Comparison of ENCODE assay signal across 8 cellular contexts in the genomic region with DNA sequence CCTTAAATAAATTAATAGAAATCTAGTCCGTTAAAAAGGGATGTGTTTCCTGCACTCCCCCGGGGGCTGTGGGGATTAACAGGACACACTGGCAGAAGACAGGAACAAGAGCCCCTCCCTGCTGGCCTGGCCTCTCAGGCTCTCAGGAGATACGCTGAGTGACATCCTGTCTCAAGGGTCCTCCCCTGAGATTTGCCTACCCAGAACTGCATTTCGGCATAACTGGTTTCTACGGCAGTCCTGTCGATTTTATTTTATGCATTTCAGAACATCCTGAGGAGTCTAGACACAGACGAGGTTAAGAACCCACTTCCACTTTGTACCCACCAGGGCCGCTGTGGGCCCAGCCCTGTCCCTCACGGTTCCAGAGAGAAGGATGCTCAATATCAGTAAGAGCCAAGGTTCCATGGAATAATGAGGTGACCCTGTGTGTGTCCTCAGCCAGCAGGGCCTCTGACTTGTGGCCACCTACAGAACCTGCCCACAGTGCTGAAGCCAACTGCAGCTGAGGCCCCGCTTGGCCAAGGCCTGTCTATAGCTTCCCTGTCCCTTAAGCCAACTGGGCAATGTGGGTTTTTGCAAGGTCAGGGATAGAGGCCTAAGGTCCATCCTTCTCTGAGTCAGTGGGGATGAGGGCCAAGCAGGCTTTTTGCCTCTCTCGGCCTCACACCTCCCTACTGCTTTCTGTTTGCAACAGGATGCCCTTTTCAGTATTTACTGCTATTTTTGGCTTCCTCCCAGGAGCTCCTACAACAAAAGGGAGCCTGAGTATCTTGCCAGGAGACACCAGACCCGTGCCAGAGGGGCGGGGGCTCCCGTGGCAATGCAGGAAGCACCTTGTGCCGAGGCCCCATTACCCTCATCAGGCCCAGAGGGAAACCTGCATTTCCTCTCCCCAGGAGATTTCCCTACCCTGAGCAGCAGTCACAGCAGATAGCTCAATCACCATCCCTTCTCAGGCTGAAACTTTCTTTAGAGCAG. TPM values are rescaled to one million over a fixed set of nuclear protein-coding genes. Genes with fewer than 3 reads are reported as not detected.
DNase-seq lines count a peak whose midpoint lies in the region; ATAC-seq and TF ChIP-seq lines count a peak whose summit lies in the region.

No MANE protein-coding gene starts in this region.

- peaks cover 99% of the 10 kb centered on the region for H3K36me3 Mint-ChIP-seq in activated T-cell treated with anti-CD3 and anti-CD28 coated beads, Interleukin-2, amount 50 U/mL, for 24 hours (ENCODE audit: low read depth)
- no peaks in the 10 kb centered on the region for H3K36me3 Mint-ChIP-seq in glutamatergic neuron (ENCODE audit: unreplicated experiment)

- peak overlapping the region; percentile 48 for H3K4me3 Mint-ChIP-seq in activated T-cell treated with anti-CD3 and anti-CD28 coated beads, Interleukin-2, amount 50 U/mL, for 24 hours
- peak overlapping the region; percentile 43 for H3K4me3 Mint-ChIP-seq in glutamatergic neuron (ENCODE audit: unreplicated experiment)
- H3K4me3 Mint-ChIP-seq in stimulated activated naive CD8-positive, alpha-beta T cell treated with anti-CD3 and anti-CD28 coated beads, Interleukin-15, amount 100 ng/mL, for 72 hours = peak overlapping the region; percentile 51 to 57

- no peak for TF ChIP-seq CTCF in glutamatergic neuron (IDR thresholded peaks at IDR 0.05; ENCODE audit: partially characterized antibody, unreplicated experiment)

- H3K27me3 Mint-ChIP-seq in activated T-cell treated with anti-CD3 and anti-CD28 coated beads, Interleukin-2, amount 50 U/mL, for 24 hours = no peaks in the 10 kb centered on the region
- H3K27me3 Mint-ChIP-seq in glutamatergic neuron (ENCODE audit: unreplicated experiment) = peaks cover 12% of the 10 kb centered on the region
- no peaks in the 10 kb centered on the region for H3K27me3 Mint-ChIP-seq in stimulated activated naive CD8-positive, alpha-beta T cell treated with anti-CD3 and anti-CD28 coated beads, Interleukin-15, amount 100 ng/mL, for 72 hours

- no peaks in the 10 kb centered on the region for H3K9me3 Mint-ChIP-seq in activated T-cell treated with anti-CD3 and anti-CD28 coated beads, Interleukin-2, amount 50 U/mL, for 24 hours
- H3K9me3 Mint-ChIP-seq in glutamatergic neuron (ENCODE audit: unreplicated experiment) = peaks cover 20% of the 10 kb centered on the region
- no peaks in the 10 kb centered on the region for H3K9me3 Mint-ChIP-seq in stimulated activated naive CD8-positive, alpha-beta T cell treated with anti-CD3 and anti-CD28 coated beads, Interleukin-15, amount 100 ng/mL, for 72 hours

- no peak for ATAC-seq in stimulated activated naive CD8-positive, alpha-beta T cell treated with anti-CD3 and anti-CD28 coated beads, Interleukin-15, amount 100 ng/mL, for 72 hours

- H3K27ac Mint-ChIP-seq in activated T-cell treated with anti-CD3 and anti-CD28 coated beads, Interleukin-2, amount 50 U/mL, for 24 hours = peak overlapping the region; percentile 96
- H3K27ac Mint-ChIP-seq in glutamatergic neuron (ENCODE audit: unreplicated experiment) = peak overlapping the region; percentile 68
- H3K27ac Mint-ChIP-seq in stimulated activated naive CD8-positive, alpha-beta T cell treated with anti-CD3 and anti-CD28 coated beads, Interleukin-15, amount 100 ng/mL, for 72 hours = peak overlapping the region; percentile 91 to 93

- peak; percentile 89 for DNase-seq in DMS153 treated with DMSO at 0.1 percent for 48 hours (lab: John Stamatoyannopoulos, UW; ENCODE audit: unreplicated experiment)
- peak; percentile 88 for DNase-seq in NCI-H1105 treated with DMSO at 0.1 percent for 48 hours (lab: John Stamatoyannopoulos, UW)
- peak; percentile 42 for DNase-seq in activated T-cell treated with anti-CD3 and anti-CD28 coated beads, Interleukin-2, amount 50 U/mL, for 24 hours
- DNase-seq in glutamatergic neuron = no peak
- no peak for DNase-seq in stimulated activated naive CD8-positive, alpha-beta T cell treated with anti-CD3 and anti-CD28 coated beads, Interleukin-15, amount 100 ng/mL, for 72 hours
- no peak for DNase-seq in NK-92 treated with Interleukin-12 subunit alpha and Interleukin-12 subunit beta, amount 100 ng/mL, for 24 hours (lab: John Stamatoyannopoulos, UW)
- DNase-seq in CD1c-positive myeloid dendritic cell (ENCODE audit: extremely low spot score) = no peak
- DNase-seq in stimulated activated CD4-positive, alpha-beta T cell treated with anti-CD3 and anti-CD28 coated beads, Interleukin-4, amount 100 ng/mL, for 24 hours = no peak

- peaks cover 79% of the 10 kb centered on the region for H3K4me1 Mint-ChIP-seq in activated T-cell treated with anti-CD3 and anti-CD28 coated beads, Interleukin-2, amount 50 U/mL, for 24 hours (ENCODE audit: low read depth)
- H3K4me1 Mint-ChIP-seq in glutamatergic neuron (ENCODE audit: low read depth, unreplicated experiment) = peaks cover 65% of the 10 kb centered on the region
- H3K4me1 Mint-ChIP-seq in stimulated activated naive CD8-positive, alpha-beta T cell treated with anti-CD3 and anti-CD28 coated beads, Interleukin-15, amount 100 ng/mL, for 72 hours = peaks cover 79% of the 10 kb centered on the region

RNA-seq across cellular contexts. Expression of gene UQCC2, which starts 14.7 kb away (rescaled TPM):
- total RNA-seq in glutamatergic neuron (ENCODE audit: unreplicated experiment) = 48.7 TPM

RNA-seq across cellular contexts. Expression of gene IP6K3, which starts 49.9 kb away (rescaled TPM):
- total RNA-seq in glutamatergic neuron (ENCODE audit: unreplicated experiment) = 2.7 TPM

Comparison
In these comparisons a context has a peak if more than half of its experiments do, and no peak if none do; other contexts are left out.
1. DNase-seq: peak in DMS153 treated with DMSO at 0.1 percent for 48 hours (single experiment), NCI-H1105 treated with DMSO at 0.1 percent for 48 hours (single experiment) and activated T-cell treated with anti-CD3 and anti-CD28 coated beads, Interleukin-2, amount 50 U/mL, for 24 hours (single experiment); none in glutamatergic neuron (single experiment), stimulated activated naive CD8-positive, alpha-beta T cell treated with anti-CD3 and anti-CD28 coated beads, Interleukin-15, amount 100 ng/mL, for 72 hours (0 of 2), NK-92 treated with Interleukin-12 subunit alpha and Interleukin-12 subunit beta, amount 100 ng/mL, for 24 hours (single experiment), CD1c-positive myeloid dendritic cell (single experiment) and stimulated activated CD4-positive, alpha-beta T cell treated with anti-CD3 and anti-CD28 coated beads, Interleukin-4, amount 100 ng/mL, for 24 hours (single experiment).
2. Peak in every context shown above with its lines, with median percentiles within 50 percentile points of each other: H3K27ac Mint-ChIP-seq and H3K4me3 Mint-ChIP-seq.